In the genomic region with DNA sequence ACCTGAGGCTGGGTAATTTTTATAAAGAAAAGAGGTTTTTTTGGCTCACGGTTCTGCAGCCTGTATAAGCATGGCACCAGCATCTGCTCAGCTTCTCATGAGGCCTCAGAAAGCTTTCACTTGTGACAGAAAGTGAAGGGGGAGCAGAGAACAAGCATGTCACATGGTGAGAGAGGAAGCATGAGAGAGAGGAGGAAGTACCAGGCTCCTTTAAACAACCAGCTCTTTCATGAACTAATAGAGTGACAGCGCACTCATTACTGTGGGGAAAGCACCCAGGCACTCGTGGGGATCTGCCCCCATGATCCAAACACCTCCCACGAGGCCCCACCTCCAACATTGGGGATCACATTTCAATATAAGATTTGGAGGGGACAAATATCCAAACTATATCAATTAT, we compare ENCODE assay signal across 8 cellular contexts.
A peak's percentile ranks its signal among the peaks of the same experiment; 100 is the strongest.
DNase-seq lines count a peak whose midpoint lies in the region; ATAC-seq and TF ChIP-seq lines count a peak whose summit lies in the region.

No MANE protein-coding gene starts in this region.

- TF ChIP-seq EP300 in sigmoid colon (IDR thresholded peaks at IDR 0.05) = no peak

- H3K9me3 ChIP-seq in MM.1S (replicated peaks; ENCODE audit: insufficient read depth, low read length) (no peaks in the 10 kb centered on the region), sigmoid colon (no peaks in the 10 kb centered on the region)

- H3K4me1 ChIP-seq in MM.1S (ENCODE audit: low read length) (no peaks in the 10 kb centered on the region), sigmoid colon (peaks cover 0 to 6% (median 0%) of the 10 kb centered on the region in 4 donors)

- no peaks in the 10 kb centered on the region for H3K27me3 Mint-ChIP-seq in stimulated activated memory B cell treated with anti-CD40 and anti-IgM and Interleukin-4, amounts not matched to agents 10 μg/mL and 1 μg/mL and 100 μg/mL, for 72 hours

- no peak overlapping the region for H3K9ac ChIP-seq in MM.1S (ENCODE audit: low read length)

- H3K4me3 ChIP-seq in MM.1S (ENCODE audit: low read length) = no peak overlapping the region
- H3K4me3 ChIP-seq in choroid plexus epithelial cell (ENCODE audit: low read depth, low read length) = no peak overlapping the region
- no peak overlapping the region for H3K4me3 ChIP-seq in sigmoid colon

- H3K4me3 Mint-ChIP-seq in stimulated activated memory B cell treated with anti-CD40 and anti-IgM and Interleukin-4, amounts not matched to agents 10 μg/mL and 1 μg/mL and 100 μg/mL, for 72 hours = peak overlapping the region; percentile 22

- DNase-seq in C1 segment of cervical spinal cord (lab: John Stamatoyannopoulos, UW) = peak in 9 of 14 donors; percentile 5 to 44 (median 33)
- DNase-seq in MM.1S = peak; percentile 14
- DNase-seq in choroid plexus epithelial cell (ENCODE audit: low read depth) = peak; percentile 19
- no peak for DNase-seq in NCI-H187 treated with DMSO at 0.1 percent for 48 hours (lab: John Stamatoyannopoulos, UW)
- no peak for DNase-seq in sigmoid colon
- no peak for DNase-seq in GM19240 (ENCODE audit: insufficient read length, low spot score)

- peak overlapping the region; percentile 75 for H3K27ac Mint-ChIP-seq in stimulated activated memory B cell treated with anti-CD40 and anti-IgM and Interleukin-4, amounts not matched to agents 10 μg/mL and 1 μg/mL and 100 μg/mL, for 72 hours

- no peaks in the 10 kb centered on the region for H4K20me1 ChIP-seq in MM.1S (ENCODE audit: insufficient read depth, low read length)

- TF ChIP-seq CTCF in MM.1S (IDR thresholded peaks at IDR 0.05; ENCODE audit: low read length) = no peak
- no peak for TF ChIP-seq CTCF in choroid plexus epithelial cell (conservative IDR thresholded peaks at IDR 0.05; ENCODE audit: low read depth, low read length)
- TF ChIP-seq CTCF in sigmoid colon (IDR thresholded peaks at IDR 0.05) = no peak

- H2AFZ ChIP-seq in MM.1S (ENCODE audit: low read length) = no peak overlapping the region

- peaks cover 25% of the 10 kb centered on the region for H3K4me1 Mint-ChIP-seq in stimulated activated memory B cell treated with anti-CD40 and anti-IgM and Interleukin-4, amounts not matched to agents 10 μg/mL and 1 μg/mL and 100 μg/mL, for 72 hours

- WGBS in sigmoid colon, 2 donors = 34 to 49% methylated on average over 4 of the region's 4 CpGs

- no peaks in the 10 kb centered on the region for H3K9me3 Mint-ChIP-seq in stimulated activated memory B cell treated with anti-CD40 and anti-IgM and Interleukin-4, amounts not matched to agents 10 μg/mL and 1 μg/mL and 100 μg/mL, for 72 hours

- TF ChIP-seq POLR2A in sigmoid colon (IDR thresholded peaks at IDR 0.05) = no peak

- H3K27ac ChIP-seq in MM.1S (ENCODE audit: low read length) (no peak overlapping the region), sigmoid colon (no peak overlapping the region)

- H3K36me3 ChIP-seq in MM.1S (replicated peaks; ENCODE audit: insufficient read depth, low read length) (0 out of 2 replicates have a peak, but pooled peaks cover 4% of the 10 kb centered on the region), sigmoid colon (no peaks in the 10 kb centered on the region)

- H3K36me3 Mint-ChIP-seq in stimulated activated memory B cell treated with anti-CD40 and anti-IgM and Interleukin-4, amounts not matched to agents 10 μg/mL and 1 μg/mL and 100 μg/mL, for 72 hours = peaks cover 43% of the 10 kb centered on the region

- H3K79me2 ChIP-seq in MM.1S (ENCODE audit: low read length) = peaks cover 3% of the 10 kb centered on the region; the same call in 1 of the 2 replicates

- intact Hi-C loops in sigmoid colon (cut with DNase I) = no loop called here

- H3F3A ChIP-seq in MM.1S (ENCODE audit: insufficient read depth, low read length) = no peaks in the 10 kb centered on the region

- no peak overlapping the region for H3K4me2 ChIP-seq in MM.1S (ENCODE audit: low read depth, low read length)

- H3K27me3 ChIP-seq in MM.1S (replicated peaks; ENCODE audit: insufficient read depth, low read length) (no peaks in the 10 kb centered on the region), sigmoid colon (no peaks in the 10 kb centered on the region)

- peak; percentile 66 for ATAC-seq in GM19395 (IDR thresholded peaks at IDR 0.05; ENCODE audit: unreplicated experiment)
- peak; percentile 90 for ATAC-seq in stimulated activated memory B cell treated with anti-CD40 and anti-IgM and Interleukin-4, amounts not matched to agents 10 μg/mL and 1 μg/mL and 100 μg/mL, for 72 hours

- no peaks in the 10 kb centered on the region for H3K9me2 ChIP-seq in MM.1S (replicated peaks; ENCODE audit: insufficient read depth, low read length)

Comparison
In these comparisons a context has a peak if more than half of its experiments do, and no peak if none do; other contexts are left out.
1. DNase-seq: peak in C1 segment of cervical spinal cord (9 of 14), MM.1S (single experiment) and choroid plexus epithelial cell (single experiment); none in NCI-H187 treated with DMSO at 0.1 percent for 48 hours (single experiment), sigmoid colon (single experiment) and GM19240 (single experiment).